ENCODE assay signal across 2 cellular contexts in the genomic region with DNA sequence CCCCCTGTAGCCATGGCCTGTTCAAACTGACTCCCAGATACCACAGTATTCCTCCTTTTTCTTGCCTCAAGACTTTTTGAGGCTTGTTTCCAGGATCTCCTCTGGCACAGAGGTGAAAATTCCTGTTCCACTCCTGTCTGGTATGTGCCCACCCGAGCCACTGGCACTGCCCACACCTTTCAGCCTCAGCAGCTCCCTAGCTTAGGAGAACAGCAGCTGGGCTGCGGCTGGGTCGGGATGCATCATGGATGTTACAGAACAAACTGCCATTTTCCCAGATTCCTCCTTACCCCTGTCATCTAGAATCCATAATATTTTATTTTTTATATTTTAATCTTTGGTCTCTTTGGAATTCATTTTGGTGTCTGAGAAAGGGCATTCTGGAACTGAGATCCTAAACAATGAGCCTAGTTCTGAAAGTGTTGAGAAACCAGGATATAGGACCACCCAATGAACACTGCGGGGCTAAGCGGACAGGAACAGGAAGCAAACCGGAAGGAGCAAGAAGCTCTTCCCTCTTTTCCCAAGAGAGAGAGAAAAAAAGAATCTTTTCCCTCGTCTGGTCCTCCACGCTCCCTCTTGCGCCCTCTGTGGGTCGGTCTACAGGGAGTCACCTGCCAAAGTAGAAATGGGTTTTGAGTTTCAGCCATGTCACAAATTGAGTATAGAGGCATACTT.
A peak's percentile ranks its signal among the peaks of the same experiment; 100 is the strongest.
TF ChIP-seq lines count a peak whose summit lies in the region.

No MANE protein-coding gene starts in this region.

TF ChIP-seq in HEK293, 187 proteins besides CTCF, POLR2A, EP300 and RAD21 (continues in another document):
- TF ChIP-seq, protein P1, sequence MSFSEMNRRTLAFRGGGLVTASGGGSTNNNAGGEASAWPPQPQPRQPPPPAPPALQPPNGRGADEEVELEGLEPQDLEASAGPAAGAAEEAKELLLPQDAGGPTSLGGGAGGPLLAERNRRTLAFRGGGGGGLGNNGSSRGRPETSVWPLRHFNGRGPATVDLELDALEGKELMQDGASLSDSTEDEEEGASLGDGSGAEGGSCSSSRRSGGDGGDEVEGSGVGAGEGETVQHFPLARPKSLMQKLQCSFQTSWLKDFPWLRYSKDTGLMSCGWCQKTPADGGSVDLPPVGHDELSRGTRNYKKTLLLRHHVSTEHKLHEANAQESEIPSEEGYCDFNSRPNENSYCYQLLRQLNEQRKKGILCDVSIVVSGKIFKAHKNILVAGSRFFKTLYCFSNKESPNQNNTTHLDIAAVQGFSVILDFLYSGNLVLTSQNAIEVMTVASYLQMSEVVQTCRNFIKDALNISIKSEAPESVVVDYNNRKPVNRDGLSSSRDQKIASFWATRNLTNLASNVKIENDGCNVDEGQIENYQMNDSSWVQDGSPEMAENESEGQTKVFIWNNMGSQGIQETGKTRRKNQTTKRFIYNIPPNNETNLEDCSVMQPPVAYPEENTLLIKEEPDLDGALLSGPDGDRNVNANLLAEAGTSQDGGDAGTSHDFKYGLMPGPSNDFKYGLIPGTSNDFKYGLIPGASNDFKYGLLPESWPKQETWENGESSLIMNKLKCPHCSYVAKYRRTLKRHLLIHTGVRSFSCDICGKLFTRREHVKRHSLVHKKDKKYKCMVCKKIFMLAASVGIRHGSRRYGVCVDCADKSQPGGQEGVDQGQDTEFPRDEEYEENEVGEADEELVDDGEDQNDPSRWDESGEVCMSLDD (tag by site-specific recombination; IDR thresholded peaks at IDR 0.05) = no peak
- TF ChIP-seq ZNF266 (tag by site-specific recombination; IDR thresholded peaks at IDR 0.05; ENCODE audit: low read depth) (no peak), ZIC2 (tag by site-specific recombination; IDR thresholded peaks at IDR 0.05) (no peak), ZNF660 (tag by site-specific recombination; IDR thresholded peaks at IDR 0.05) (peak; percentile 67; the same call in 1 of the 2 replicates), ZBTB6 (tag by site-specific recombination; IDR thresholded peaks at IDR 0.05) (no peak), ZNF701 (tag by site-specific recombination; IDR thresholded peaks at IDR 0.05) (no peak), ZFP69B (tag by site-specific recombination; IDR thresholded peaks at IDR 0.05) (no peak), HIC1 (tag by site-specific recombination; IDR thresholded peaks at IDR 0.05) (no peak)
- TF ChIP-seq, protein P2, sequence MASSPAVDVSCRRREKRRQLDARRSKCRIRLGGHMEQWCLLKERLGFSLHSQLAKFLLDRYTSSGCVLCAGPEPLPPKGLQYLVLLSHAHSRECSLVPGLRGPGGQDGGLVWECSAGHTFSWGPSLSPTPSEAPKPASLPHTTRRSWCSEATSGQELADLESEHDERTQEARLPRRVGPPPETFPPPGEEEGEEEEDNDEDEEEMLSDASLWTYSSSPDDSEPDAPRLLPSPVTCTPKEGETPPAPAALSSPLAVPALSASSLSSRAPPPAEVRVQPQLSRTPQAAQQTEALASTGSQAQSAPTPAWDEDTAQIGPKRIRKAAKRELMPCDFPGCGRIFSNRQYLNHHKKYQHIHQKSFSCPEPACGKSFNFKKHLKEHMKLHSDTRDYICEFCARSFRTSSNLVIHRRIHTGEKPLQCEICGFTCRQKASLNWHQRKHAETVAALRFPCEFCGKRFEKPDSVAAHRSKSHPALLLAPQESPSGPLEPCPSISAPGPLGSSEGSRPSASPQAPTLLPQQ (tag by site-specific recombination; IDR thresholded peaks at IDR 0.05) = 0 out of 2 replicates have a peak, but pooled peaks have one; percentile 19

TF ChIP-seq in endothelial cell of umbilical vein, 7 proteins besides CTCF, POLR2A, EP300 and RAD21:
- peak; percentile 23 for TF ChIP-seq POLR2AphosphoS5 (IDR thresholded peaks at IDR 0.05; ENCODE audit: insufficient read depth, low read depth, low read length)
- no peak for TF ChIP-seq JUN (IDR thresholded peaks at IDR 0.05; ENCODE audit: borderline replicate concordance, insufficient read depth, insufficient read length, low read depth)
